ENCODE assay signal across 8 cellular contexts in genomic region chr22:35299717-35300497, GRCh38. TPM values are rescaled to one million over a fixed set of nuclear protein-coding genes. Genes with fewer than 3 reads are reported as not detected.
A peak's percentile ranks its signal among the peaks of the same experiment; 100 is the strongest.
DNase-seq lines count a peak whose midpoint lies in the region; ATAC-seq, FAIRE-seq and TF ChIP-seq lines count a peak whose summit lies in the region.

Gene TOM1 (plus strand): TSS chr22:35299894. CDS start chr22:35299929, 35 bp downstream.

- peak; percentile 97 for DNase-seq in GM12864 (ENCODE audit: low read depth)
- DNase-seq in NCI-H1417 treated with DMSO at 0.1 percent for 48 hours (lab: John Stamatoyannopoulos, UW): peak; percentile 54
- peak; percentile 97 for DNase-seq in SW480 (ENCODE audit: low spot score)
- peak; percentile 98 for DNase-seq in activated naive CD8-positive, alpha-beta T cell treated with anti-CD3 and anti-CD28 coated beads, Interleukin-2, amount 50 U/mL, for 24 hours
- DNase-seq in Right ventricle myocardium superior: peak; percentile 98
- DNase-seq in pancreas: peak; percentile 95 to 99 (median 98)
- DNase-seq in tibial artery: peak; percentile 96 to 98

- H3K9me3 Mint-ChIP-seq in activated naive CD8-positive, alpha-beta T cell treated with anti-CD3 and anti-CD28 coated beads, Interleukin-2, amount 50 U/mL, for 24 hours: no peaks in the 10 kb centered on the region

- intact Hi-C loops in Right ventricle myocardium superior (cut with DNase I) (no loop called here), pancreas (cut with DNase I) (no loop called here), tibial artery (cut with DNase I; ENCODE audit: low total_unique reads) (no loop called here)

- peak within 1 kb of the TSS; percentile 87 for H3K27ac Mint-ChIP-seq in activated naive CD8-positive, alpha-beta T cell treated with anti-CD3 and anti-CD28 coated beads, Interleukin-2, amount 50 U/mL, for 24 hours

- FAIRE-seq in pancreas (lab: Jason Lieb, UNC): peak; percentile 68

- H3K4me3 ChIP-seq in GM12864 (ENCODE audit: low read depth, low read length) (peak within 1 kb of the TSS; percentile 84), pancreas (peak within 1 kb of the TSS; percentile 69 to 85 (median 82)), tibial artery (peak within 1 kb of the TSS; percentile 69 to 87)

- H3K4me3 Mint-ChIP-seq in activated naive CD8-positive, alpha-beta T cell treated with anti-CD3 and anti-CD28 coated beads, Interleukin-2, amount 50 U/mL, for 24 hours: peak within 1 kb of the TSS; percentile 83

- H3K4me1 Mint-ChIP-seq in activated naive CD8-positive, alpha-beta T cell treated with anti-CD3 and anti-CD28 coated beads, Interleukin-2, amount 50 U/mL, for 24 hours: peaks cover 46% of the 10 kb centered on the region

- peak within 1 kb of the TSS; percentile 90 to 97 (median 92) for H3K27ac ChIP-seq in pancreas
- peak within 1 kb of the TSS; percentile 97 for H3K27ac ChIP-seq in tibial artery

- peaks cover 10% of the 10 kb centered on the region for H3K36me3 Mint-ChIP-seq in activated naive CD8-positive, alpha-beta T cell treated with anti-CD3 and anti-CD28 coated beads, Interleukin-2, amount 50 U/mL, for 24 hours (ENCODE audit: low read depth)

- H3K9me3 ChIP-seq in pancreas: no peaks in the 10 kb centered on the region
- no peaks in the 10 kb centered on the region for H3K9me3 ChIP-seq in tibial artery

- H3K4me1 ChIP-seq in pancreas (peaks cover 0 to 11% (median 5%) of the 10 kb centered on the region in 3 donors), tibial artery (peaks cover 0 to 22% (median 11%) of the 10 kb centered on the region in 4 donors)

- no peaks in the 10 kb centered on the region for H3K27me3 ChIP-seq in pancreas
- no peaks in the 10 kb centered on the region for H3K27me3 ChIP-seq in tibial artery

- no peaks in the 10 kb centered on the region for H3K27me3 Mint-ChIP-seq in activated naive CD8-positive, alpha-beta T cell treated with anti-CD3 and anti-CD28 coated beads, Interleukin-2, amount 50 U/mL, for 24 hours

- 0% methylated on average over 55 to 59 of the region's 59 CpGs for WGBS in pancreas, 2 donors

- TF ChIP-seq CTCF in GM12864 (IDR thresholded peaks at IDR 0.05; ENCODE audit: low read depth, low read length, missing control alignments) (no peak), pancreas (IDR thresholded peaks at IDR 0.05) (no peak), tibial artery (IDR thresholded peaks at IDR 0.05) (no peak)

- peak; percentile 98 for ATAC-seq in HG02763 (IDR thresholded peaks at IDR 0.05; ENCODE audit: unreplicated experiment)
- ATAC-seq in activated naive CD8-positive, alpha-beta T cell treated with anti-CD3 and anti-CD28 coated beads, Interleukin-2, amount 50 U/mL, for 24 hours: peak; percentile 96
- ATAC-seq in Right ventricle myocardium superior (ENCODE audit: poor library complexity): peak; percentile 96
- ATAC-seq in pancreas: peak; percentile 92 to 97 (median 94)

- H3K36me3 ChIP-seq in pancreas (no peaks in the 10 kb centered on the region), tibial artery (peaks cover 0 to 4% (median 0%) of the 10 kb centered on the region in 3 donors)

RNA-seq across cellular contexts. Expression of gene TOM1, which starts in this region (rescaled TPM):
- total RNA-seq in Right ventricle myocardium superior (68.6 TPM), pancreas (10 to 100 TPM; 18.4 to 30.2 (median 20.2) TPM)
- 10 to 100 TPM; 28.3 to 33.7 TPM for polyA plus RNA-seq in pancreas

Comparison
In these comparisons a context has a peak if more than half of its experiments do, and no peak if none do; other contexts are left out.
1. Peak in every context shown above with its lines: DNase-seq, ATAC-seq, H3K4me3 ChIP-seq and H3K27ac ChIP-seq.